Comparison of ENCODE assay signal across 25 cellular contexts in genomic region chr12:332581-333205, GRCh38. TPM values are rescaled to one million over a fixed set of nuclear protein-coding genes. Genes with fewer than 3 reads are reported as not detected.
DNase-seq lines count a peak whose midpoint lies in the region; ATAC-seq, FAIRE-seq and TF ChIP-seq lines count a peak whose summit lies in the region.
"Had no signal": no experiment of that assay in that cellular context is flagged by ENCODE, and none has a peak within 500 bp of the region (broad histone marks: within the 10 kb centered on the region; RNA-seq: fewer than 3 reads in every experiment).

No MANE protein-coding gene starts in this region.

- H4K20me1 ChIP-seq in Karpas-422 (ENCODE audit: insufficient read depth, low read depth, low read length), result no peaks in the 10 kb centered on the region
- H4K20me1 ChIP-seq in HepG2 (ENCODE audit: insufficient read depth, low read length), result no peaks in the 10 kb centered on the region

- no peak for TF ChIP-seq RAD21 in HepG2 (CRISPR knock-in tag; IDR thresholded peaks at IDR 0.05)

- H3K27me3 ChIP-seq in foreskin keratinocyte (no peaks in the 10 kb centered on the region), Karpas-422 (ENCODE audit: low read length) (no peaks in the 10 kb centered on the region), HepG2 (ENCODE audit: control insufficient read depth in 1 of 2, insufficient read depth in 2 of 2, low read length in 2 of 2) (no peaks in the 10 kb centered on the region)
- H3K27me3 ChIP-seq: uterus had no signal

- no peaks in the 10 kb centered on the region for H3K9me3 ChIP-seq in HEK293 (ENCODE audit: control insufficient read depth, insufficient read depth, low read depth, low read length)
- H3K9me3 ChIP-seq in Karpas-422 (ENCODE audit: low read length), result no peaks in the 10 kb centered on the region
- no peaks in the 10 kb centered on the region for H3K9me3 ChIP-seq in HepG2 (ENCODE audit: low read length)
- H3K9me3 ChIP-seq: Caco-2, uterus had no signal

- CTCF ChIA-PET in HEK293 (lab: Yijun Ruan, JAX) (interaction anchor here (0.6 kb wide), 1 partner anchor 15 kb away, joined by 4 read pairs; no protein-coding TSS in a partner anchor), HepG2 (lab: Yijun Ruan, JAX; ENCODE audit: low intra/inter-chr PET ratio, low total read pairs) (no interaction called here)

- TF ChIP-seq POLR2A in HepG2 (IDR thresholded peaks at IDR 0.05; ENCODE audit: insufficient read depth in 1 of 2, low read depth in 2 of 2, low read length in 2 of 2), result no peak

- no peak overlapping the region for H3K4me2 ChIP-seq in Karpas-422 (ENCODE audit: low read depth, low read length, poor library complexity, severe bottlenecking)
- no peak overlapping the region for H3K4me2 ChIP-seq in HepG2 (ENCODE audit: low read depth, low read length)
- H3K4me2 ChIP-seq: GM23338 had no signal

- POLR2A ChIA-PET in HEK293 (lab: Yijun Ruan, JAX) (no interaction called here), HepG2 (lab: Yijun Ruan, JAX) (no interaction called here)

- no peak overlapping the region for H2AFZ ChIP-seq in Karpas-422 (ENCODE audit: low read length)
- H2AFZ ChIP-seq in HepG2 (ENCODE audit: low read length), result no peak overlapping the region
- H2AFZ ChIP-seq: GM23338 had no signal

- intact Hi-C loops in HepG2 (cut with micrococcal nuclease; ENCODE audit: unreplicated experiment), result no loop called here

- H3K9ac ChIP-seq in Karpas-422 (ENCODE audit: low read length), result no peak overlapping the region
- H3K9ac ChIP-seq in HepG2 (ENCODE audit: insufficient read depth, low read depth, low read length), result no peak overlapping the region

- in situ Hi-C loops in HepG2 (cut with HindIII; ENCODE audit: extremely low pct_ligation_motif_present, low pct_unique_long_range_greater_than_20kb), result no loop called here

- H3K36me3 ChIP-seq in HEK293 (ENCODE audit: control insufficient read depth in 2 of 2, insufficient read depth in 1 of 2, low read length in 2 of 2), result peaks cover 60 to 71% of the 10 kb centered on the region in 2 experiments
- peaks cover 79% of the 10 kb centered on the region for H3K36me3 ChIP-seq in Karpas-422 (ENCODE audit: insufficient read depth, low read length)
- peaks cover 18 to 70% of the 10 kb centered on the region in 2 experiments for H3K36me3 ChIP-seq in HepG2 (replicated peaks in 1 of 2; ENCODE audit: control insufficient read depth in 1 of 2, insufficient read depth in 2 of 2, low read length in 2 of 2)
- H3K36me3 ChIP-seq: uterus had no signal

- no peak overlapping the region for H3K27ac ChIP-seq in HEK293 (ENCODE audit: extremely low read depth, low read depth, low read length)
- no peak overlapping the region for H3K27ac ChIP-seq in foreskin keratinocyte
- no peak overlapping the region for H3K27ac ChIP-seq in Karpas-422 (ENCODE audit: low read length)
- H3K27ac ChIP-seq in HepG2 (ENCODE audit: extremely low read length, insufficient read depth, low read length), result no peak overlapping the region
- H3K27ac ChIP-seq: C4-2B, HL-60, SK-N-MC, uterus had no signal

- DNase-seq in D721Med (ENCODE audit: insufficient read length, low spot score) (no peak), cardiac fibroblast (ENCODE audit: low read depth in 2 of 2) (peak; percentile 38 to 51), foreskin keratinocyte (peak; percentile 23 to 35), Karpas-422 (no peak), HepG2 (ENCODE audit: low spot score) (no peak), SHP77 (lab: John Stamatoyannopoulos, UW) (no peak)
- no peak for DNase-seq in activated effector memory CD4-positive, alpha-beta T cell treated with Interleukin-2 at 50 U/mL for 16 hours
- DNase-seq: activated CD4-positive, alpha-beta T cell treated with anti-CD3 and anti-CD28 coated beads, Interleukin-2, amount 10 ng/mL, durations not matched to agents 24 days and 14 days; Caco-2; DND-41; effector CD8-positive, alpha-beta T cell; hypothalamus; immature natural killer cell; mesendoderm; stimulated activated CD4-positive, alpha-beta T cell treated with anti-CD3 and anti-CD28 coated beads, Interleukin-4, amount 100 ng/mL, for 24 hours; stimulated activated naive B cell treated with anti-CD40 and anti-IgM and Interleukin-4, amounts not matched to agents 10 μg/mL and 1 μg/mL and 100 μg/mL, for 72 hours; uterus had no signal

- no peak overlapping the region for H3K4me3 ChIP-seq in HEK293 (ENCODE audit: low read depth, low read length)
- no peak overlapping the region for H3K4me3 ChIP-seq in cardiac fibroblast (replicated peaks in 1 of 2; ENCODE audit: low read depth in 2 of 2, low read length in 2 of 2)
- no peak overlapping the region for H3K4me3 ChIP-seq in Karpas-422 (ENCODE audit: low read length)
- no peak overlapping the region for H3K4me3 ChIP-seq in HepG2 (replicated peaks in 1 of 3; ENCODE audit: insufficient read depth in 1 of 3, low read depth in 2 of 3, low read length in 3 of 3)
- H3K4me3 ChIP-seq: GM12878, GM23338, SK-N-MC, uterus had no signal

- H3K9me2 ChIP-seq in Karpas-422 (replicated peaks; ENCODE audit: insufficient read depth, low read length), result peaks cover 6% of the 10 kb centered on the region; the same call in 1 of the 2 replicates

- TF ChIP-seq CTCF in D721Med (IDR thresholded peaks at IDR 0.05; ENCODE audit: insufficient read depth, missing control alignments) (no peak), HEK293 (tag by site-specific recombination; IDR thresholded peaks at IDR 0.05) (no peak), cardiac fibroblast (IDR thresholded peaks at IDR 0.05; ENCODE audit: low read depth, low read length) (no peak), foreskin keratinocyte (conservative IDR thresholded peaks at IDR 0.05) (no peak), HepG2 (CRISPR knock-in tag; IDR thresholded peaks at IDR 0.05) (no peak)

- H3K4me1 ChIP-seq in HEK293 (ENCODE audit: control insufficient read depth, insufficient read depth, low read length) (no peaks in the 10 kb centered on the region), foreskin keratinocyte (no peaks in the 10 kb centered on the region), Karpas-422 (ENCODE audit: low read length) (no peaks in the 10 kb centered on the region), HepG2 (ENCODE audit: insufficient read depth, low read length) (no peaks in the 10 kb centered on the region)
- H3K4me1 ChIP-seq: uterus had no signal

- peak; percentile 64 for ATAC-seq in foreskin keratinocyte
- no peak for ATAC-seq in HepG2
- ATAC-seq: GM12878; GM23338; left lobe of liver; sciatic nerve; stimulated activated naive B cell treated with anti-CD40 and anti-IgM and Interleukin-4, amounts not matched to agents 10 μg/mL and 1 μg/mL and 100 μg/mL, for 72 hours had no signal

- H3K79me2 ChIP-seq in Karpas-422 (ENCODE audit: low read length) (peaks cover 47% of the 10 kb centered on the region), HepG2 (ENCODE audit: insufficient read depth, low read length) (no peaks in the 10 kb centered on the region)

- no TSS peak for BruUV-seq in HepG2 (replicated peaks; lab: Mats Ljungman, UMichigan)

- 98% methylated on average over 2 of the region's 2 CpGs for WGBS in HepG2 (ENCODE audit: low lambda C conversion rate)

- peak; percentile 55 for FAIRE-seq in D721Med (lab: Jason Lieb, UNC)
- no peak for FAIRE-seq in HepG2 (lab: Jason Lieb, UNC)
- FAIRE-seq: GM12878 had no signal

- TF ChIP-seq EP300 in HepG2 (IDR thresholded peaks at IDR 0.05; ENCODE audit: low read depth in 2 of 2, low read length in 2 of 2) (no peak), HepG2 (CRISPR knock-in tag; IDR thresholded peaks at IDR 0.05; ENCODE audit: borderline replicate concordance) (no peak)

TF ChIP-seq in HEK293, 187 proteins besides CTCF, POLR2A, EP300 and RAD21 (continues in another document):
- TF ChIP-seq ZNF302 (tag by site-specific recombination; IDR thresholded peaks at IDR 0.05; ENCODE audit: low read depth) (no peak), SP7 (tag by site-specific recombination; IDR thresholded peaks at IDR 0.05) (0 out of 2 replicates have a peak, but pooled peaks have one; percentile 15), ZNF670 (tag by site-specific recombination; IDR thresholded peaks at IDR 0.05; ENCODE audit: low read depth) (no peak), BCL11B (tag by site-specific recombination; IDR thresholded peaks at IDR 0.05; ENCODE audit: low read depth) (0 out of 2 replicates have a peak, but pooled peaks have one; percentile 40)

TF ChIP-seq in HepG2, 621 proteins besides CTCF, POLR2A, EP300 and RAD21 (continues in another document):
- TF ChIP-seq NBN (conservative IDR thresholded peaks at IDR 0.05), result no peak

RNA-seq across cellular contexts. Expression of gene KDM5A, which starts 56.4 kb away (rescaled TPM):
- 21.6 and 26.0 TPM in 2 replicates for total RNA-seq in foreskin keratinocyte
- polyA plus RNA-seq in foreskin keratinocyte, result 4.0 and 4.3 TPM in 2 replicates
- 61.4 and 64.7 TPM in 2 replicates for total RNA-seq in Karpas-422 (2014; rRNA removed; shearing (Covaris generic); ENCODE audit: low replicate concordance)
- total RNA-seq in HepG2 (2016; rRNA removed; fragmentation: Illumina TruSeq; extraction: Trizol), result 29.2 and 40.5 TPM in 2 replicates
- total RNA-seq in HepG2 (2016; cell fraction: cytosol; rRNA removed; fragmentation: Illumina TruSeq; extraction: Trizol; ENCODE audit: low read depth), result 2.5 and 3.5 TPM in 2 replicates
- 26.7 and 38.0 TPM in 2 replicates for total RNA-seq in HepG2 (2016; cell fraction: insoluble cytoplasmic fraction; rRNA removed; fragmentation: Illumina TruSeq; extraction: Trizol)
- 6.3 and 7.7 TPM in 2 replicates for total RNA-seq in HepG2 (2016; cell fraction: membrane; rRNA removed; fragmentation: Illumina TruSeq; extraction: Trizol)
- total RNA-seq in HepG2 (2016; cell fraction: nucleus; rRNA removed; fragmentation: Illumina TruSeq; extraction: Trizol), result 47.7 and 56.6 TPM in 2 replicates
- polyA plus RNA-seq in HepG2 (2011; rRNA removed), result 9.7 and 12.0 TPM in 2 replicates
- polyA plus RNA-seq in HepG2 (2011; cell fraction: cytosol; rRNA removed), result 9.2 TPM in 2 replicates
- polyA plus RNA-seq in HepG2 (2011; cell fraction: nucleus; rRNA removed), result 18.1 and 19.0 TPM in 2 replicates
- polyA plus RNA-seq in HepG2 (2012), result 13.1 and 16.1 TPM in 2 replicates
- polyA plus RNA-seq in HepG2 (2016; cell fraction: cytosol; fragmentation: Illumina TruSeq; extraction: Trizol; ENCODE audit: low read depth), result 0.46 and 0.58 TPM in 2 replicates
- 12.9 and 13.0 TPM in 2 replicates for polyA plus RNA-seq in HepG2 (2016; cell fraction: insoluble cytoplasmic fraction; fragmentation: Illumina TruSeq; extraction: Trizol; ENCODE audit: low read depth)
- polyA plus RNA-seq in HepG2 (2016; cell fraction: membrane; fragmentation: Illumina TruSeq; extraction: Trizol; ENCODE audit: low read depth), result 1.2 TPM in 2 replicates
- polyA plus RNA-seq in HepG2 (2016; cell fraction: nucleus; fragmentation: Illumina TruSeq; extraction: Trizol; ENCODE audit: insufficient read depth, low read depth), result 13.5 and 17.6 TPM in 2 replicates
- 83.3 and 105 TPM in 2 replicates for polyA minus RNA-seq in HepG2 (2011; rRNA and poly(A)+ RNA removed; ENCODE audit: low replicate concordance)
- polyA minus RNA-seq in HepG2 (2011; cell fraction: cytosol; rRNA and poly(A)+ RNA removed), result 32.5 and 47.4 TPM in 2 replicates
- 138 and 173 TPM in 2 replicates for polyA minus RNA-seq in HepG2 (2011; cell fraction: nucleus; rRNA and poly(A)+ RNA removed)

Comparison
In these comparisons a context has a peak if more than half of its experiments do, and no peak if none do; other contexts are left out.
1. DNase-seq: peak in cardiac fibroblast (2 of 2) and foreskin keratinocyte (2 of 2); none in D721Med (single experiment), activated effector memory CD4-positive, alpha-beta T cell treated with Interleukin-2 at 50 U/mL for 16 hours (single experiment), Karpas-422 (single experiment), HepG2 (single experiment) and SHP77 (0 of 2).